13 cellular contexts compared by ENCODE assay signal in the genomic region with DNA sequence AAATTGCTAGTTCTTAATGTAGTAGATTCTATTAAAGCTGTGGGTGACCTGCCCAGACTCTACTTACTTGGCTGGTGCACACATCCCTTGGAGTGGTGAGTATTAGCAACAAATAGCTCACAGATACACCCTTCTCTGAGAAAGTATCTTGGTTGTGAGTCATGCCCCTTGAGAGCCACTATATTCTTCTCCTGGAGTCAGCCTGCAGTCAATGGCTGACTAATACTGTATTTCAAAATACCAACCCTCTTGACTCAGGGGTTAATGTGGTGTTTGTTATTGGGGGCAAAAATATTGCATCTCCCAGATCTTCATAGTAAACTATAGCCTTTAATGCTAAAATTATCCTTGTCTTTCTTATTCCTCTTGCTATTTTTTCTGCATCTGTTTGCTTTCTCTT.
DNase-seq lines count a peak whose midpoint lies in the region; ATAC-seq and TF ChIP-seq lines count a peak whose summit lies in the region.
"Had no signal": no experiment of that assay in that cellular context is flagged by ENCODE, and none has a peak within 500 bp of the region (broad histone marks: within the 10 kb centered on the region; RNA-seq: fewer than 3 reads in every experiment).

No MANE protein-coding gene starts in this region.

- DNase-seq in AG08396 (ENCODE audit: low spot score), result peak; percentile 68
- DNase-seq in LHCN-M2 (ENCODE audit: low read depth), result peak; percentile 94
- DNase-seq in brain microvascular endothelial cell, result peak; percentile 90
- DNase-seq in lung (ENCODE audit: low spot score), result no peak
- no peak for DNase-seq in SKM-1 (lab: John Stamatoyannopoulos, UW; ENCODE audit: unreplicated experiment)
- DNase-seq in stimulated activated naive CD8-positive, alpha-beta T cell treated with anti-CD3 and anti-CD28 coated beads, Interleukin-15, amount 100 ng/mL, for 72 hours, result no peak
- DNase-seq in uterus, result no peak
- DNase-seq: activated CD4-positive, alpha-beta memory T cell treated with anti-CD3 and anti-CD28 coated beads, Interleukin-2, amount 10 ng/mL, durations not matched to agents 7 days and 5 days; hippocampal formation had no signal

- peaks cover 0 to 6% of the 10 kb centered on the region in 2 donors for H3K9me3 Mint-ChIP-seq in stimulated activated naive CD8-positive, alpha-beta T cell treated with anti-CD3 and anti-CD28 coated beads, Interleukin-15, amount 100 ng/mL, for 72 hours
- H3K9me3 Mint-ChIP-seq: activated CD4-positive, alpha-beta memory T cell treated with anti-CD3 and anti-CD28 coated beads, Interleukin-2, amount 10 ng/mL, durations not matched to agents 7 days and 5 days; GM23338 had no signal

- H3K4me3 ChIP-seq in brain microvascular endothelial cell (ENCODE audit: low read depth, low read length) (no peak overlapping the region), lung (no peak overlapping the region), uterus (no peak overlapping the region)
- H3K4me3 ChIP-seq: body of pancreas, GM23338 had no signal

- no peak overlapping the region for H3K27ac Mint-ChIP-seq in stimulated activated naive CD8-positive, alpha-beta T cell treated with anti-CD3 and anti-CD28 coated beads, Interleukin-15, amount 100 ng/mL, for 72 hours
- H3K27ac Mint-ChIP-seq: activated CD4-positive, alpha-beta memory T cell treated with anti-CD3 and anti-CD28 coated beads, Interleukin-2, amount 10 ng/mL, durations not matched to agents 7 days and 5 days; GM23338 had no signal

- H3K27ac ChIP-seq in brain microvascular endothelial cell (peak overlapping the region; percentile 39), lung (ENCODE audit: low read depth in 1 of 2, low read length in 1 of 2) (no peak overlapping the region), uterus (no peak overlapping the region)
- H3K27ac ChIP-seq: body of pancreas, neutrophil had no signal

- intact Hi-C loops in uterus (cut with DNase I; ENCODE audit: low total_unique reads), result no loop called here

- H3K27me3 Mint-ChIP-seq in stimulated activated naive CD8-positive, alpha-beta T cell treated with anti-CD3 and anti-CD28 coated beads, Interleukin-15, amount 100 ng/mL, for 72 hours, result no peaks in the 10 kb centered on the region
- H3K27me3 Mint-ChIP-seq: activated CD4-positive, alpha-beta memory T cell treated with anti-CD3 and anti-CD28 coated beads, Interleukin-2, amount 10 ng/mL, durations not matched to agents 7 days and 5 days had no signal

- in situ Hi-C loops in brain microvascular endothelial cell (cut with HindIII; ENCODE audit: low pct_ligation_motif_present, low sequenced_read_pairs), result no loop called here

- ATAC-seq in lung (ENCODE audit: insufficient read depth, low FRiP score) (peak; percentile 82), GM21526 (IDR thresholded peaks at IDR 0.05; ENCODE audit: low FRiP score, unreplicated experiment) (no peak)
- no peak for ATAC-seq in stimulated activated naive CD8-positive, alpha-beta T cell treated with anti-CD3 and anti-CD28 coated beads, Interleukin-15, amount 100 ng/mL, for 72 hours
- ATAC-seq: body of pancreas, GM23338 had no signal

- no peaks in the 10 kb centered on the region for H3K4me1 Mint-ChIP-seq in stimulated activated naive CD8-positive, alpha-beta T cell treated with anti-CD3 and anti-CD28 coated beads, Interleukin-15, amount 100 ng/mL, for 72 hours
- H3K4me1 Mint-ChIP-seq: activated CD4-positive, alpha-beta memory T cell treated with anti-CD3 and anti-CD28 coated beads, Interleukin-2, amount 10 ng/mL, durations not matched to agents 7 days and 5 days; GM23338 had no signal

- no peaks in the 10 kb centered on the region for H3K4me1 ChIP-seq in lung (ENCODE audit: control insufficient read depth in 2 of 2, insufficient read depth in 2 of 2, low read length in 2 of 2)
- H3K4me1 ChIP-seq in uterus, result no peaks in the 10 kb centered on the region
- H3K4me1 ChIP-seq: body of pancreas had no signal

- no peaks in the 10 kb centered on the region for H3K36me3 ChIP-seq in brain microvascular endothelial cell (replicated peaks)
- no peaks in the 10 kb centered on the region for H3K36me3 ChIP-seq in lung (ENCODE audit: control insufficient read depth in 2 of 2, insufficient read depth in 2 of 2, low read length in 2 of 2)
- H3K36me3 ChIP-seq in uterus, result no peaks in the 10 kb centered on the region
- H3K36me3 ChIP-seq: neutrophil had no signal

- no peak for TF ChIP-seq POLR2A in uterus (IDR thresholded peaks at IDR 0.05)

- H3K27me3 ChIP-seq in brain microvascular endothelial cell (replicated peaks) (no peaks in the 10 kb centered on the region), lung (ENCODE audit: control insufficient read depth, insufficient read depth) (no peaks in the 10 kb centered on the region), uterus (no peaks in the 10 kb centered on the region)
- H3K27me3 ChIP-seq: body of pancreas, neutrophil had no signal

- no peak overlapping the region for H3K4me3 Mint-ChIP-seq in stimulated activated naive CD8-positive, alpha-beta T cell treated with anti-CD3 and anti-CD28 coated beads, Interleukin-15, amount 100 ng/mL, for 72 hours
- H3K4me3 Mint-ChIP-seq: activated CD4-positive, alpha-beta memory T cell treated with anti-CD3 and anti-CD28 coated beads, Interleukin-2, amount 10 ng/mL, durations not matched to agents 7 days and 5 days; GM23338 had no signal

- H3K9me3 ChIP-seq in lung (ENCODE audit: control insufficient read depth in 2 of 2, insufficient read depth in 1 of 2, low read length in 1 of 2) (no peaks in the 10 kb centered on the region), uterus (no peaks in the 10 kb centered on the region)
- H3K9me3 ChIP-seq: body of pancreas, neutrophil had no signal

- TF ChIP-seq CTCF in brain microvascular endothelial cell (IDR thresholded peaks at IDR 0.05; ENCODE audit: low read depth, low read length, missing control alignments) (no peak), lung (IDR thresholded peaks at IDR 0.05; ENCODE audit: control extremely low read depth, extremely low read depth) (no peak), uterus (IDR thresholded peaks at IDR 0.05) (no peak)

Comparison
In these comparisons a context has a peak if more than half of its experiments do, and no peak if none do; other contexts are left out.
1. DNase-seq: peak in AG08396 (single experiment), LHCN-M2 (single experiment) and brain microvascular endothelial cell (single experiment); none in lung (single experiment), SKM-1 (single experiment), stimulated activated naive CD8-positive, alpha-beta T cell treated with anti-CD3 and anti-CD28 coated beads, Interleukin-15, amount 100 ng/mL, for 72 hours (0 of 2) and uterus (0 of 2).